Comparison of ENCODE assay signal across 20 cellular contexts in genomic region chr11:26571861-26572654, GRCh38. TPM values are rescaled to one million over a fixed set of nuclear protein-coding genes. Genes with fewer than 3 reads are reported as not detected.
DNase-seq lines count a peak whose midpoint lies in the region; ATAC-seq, FAIRE-seq and TF ChIP-seq lines count a peak whose summit lies in the region.
"Had no signal": no experiment of that assay in that cellular context is flagged by ENCODE, and none has a peak within 500 bp of the region (broad histone marks: within the 10 kb centered on the region; RNA-seq: fewer than 3 reads in every experiment).

MUC15 (minus strand) TSS chr11:26572263; CDS start chr11:26567094, 5,169 bp downstream.

- 30 to 31% methylated on average over 12 of the region's 12 CpGs for WGBS in pancreas, 2 donors

- no peaks in the 10 kb centered on the region for H3K9me3 Mint-ChIP-seq in WTC11
- H3K9me3 Mint-ChIP-seq: activated naive CD8-positive, alpha-beta T cell treated with anti-CD3 and anti-CD28 coated beads, Interleukin-2, amount 50 U/mL, for 24 hours had no signal

- H3K4me3 Mint-ChIP-seq in WTC11 = no peak within 1 kb of the TSS
- H3K4me3 Mint-ChIP-seq: activated naive CD8-positive, alpha-beta T cell treated with anti-CD3 and anti-CD28 coated beads, Interleukin-2, amount 50 U/mL, for 24 hours; CD4-positive, CD25-positive, alpha-beta regulatory T cell; naive thymus-derived CD4-positive, alpha-beta T cell had no signal

- POLR2A ChIA-PET in WTC11 (lab: Charles Lee) = no interaction called here

- peaks cover 20% of the 10 kb centered on the region for H3K4me1 Mint-ChIP-seq in WTC11
- H3K4me1 Mint-ChIP-seq: activated naive CD8-positive, alpha-beta T cell treated with anti-CD3 and anti-CD28 coated beads, Interleukin-2, amount 50 U/mL, for 24 hours; CD4-positive, CD25-positive, alpha-beta regulatory T cell; naive thymus-derived CD4-positive, alpha-beta T cell had no signal

- H3K27ac ChIP-seq in iPS-20b (ENCODE audit: low read length) (peak within 1 kb of the TSS; percentile 78), pancreas (peak within 1 kb of the TSS; percentile 11 to 75 (median 45))
- H3K27ac ChIP-seq: cardiac muscle cell, psoas muscle, SJCRH30 had no signal

- H3K4me3 ChIP-seq in iPS-20b (ENCODE audit: low read length) = no peak within 1 kb of the TSS
- H3K4me3 ChIP-seq in pancreas = peak within 1 kb of the TSS in 1 of 4 donors; percentile 10
- H3K4me3 ChIP-seq: cardiac muscle cell, psoas muscle, SJCRH30 had no signal

- FAIRE-seq in GM12892 (lab: Jason Lieb, UNC) (peak; percentile 80), pancreas (lab: Jason Lieb, UNC) (no peak)

- H3K27me3 ChIP-seq in iPS-20b (ENCODE audit: insufficient read depth, low read length) (no peaks in the 10 kb centered on the region), pancreas (no peaks in the 10 kb centered on the region)
- H3K27me3 ChIP-seq: cardiac muscle cell, SJCRH30 had no signal

- intact Hi-C loops in pancreas (cut with DNase I) = no loop called here

- H3K27ac Mint-ChIP-seq in WTC11 = peak within 1 kb of the TSS; percentile 87
- H3K27ac Mint-ChIP-seq: activated naive CD8-positive, alpha-beta T cell treated with anti-CD3 and anti-CD28 coated beads, Interleukin-2, amount 50 U/mL, for 24 hours; CD4-positive, CD25-positive, alpha-beta regulatory T cell; naive thymus-derived CD4-positive, alpha-beta T cell had no signal

- no peaks in the 10 kb centered on the region for H3K27me3 Mint-ChIP-seq in WTC11 (ENCODE audit: low read depth)
- H3K27me3 Mint-ChIP-seq: activated naive CD8-positive, alpha-beta T cell treated with anti-CD3 and anti-CD28 coated beads, Interleukin-2, amount 50 U/mL, for 24 hours; CD4-positive, CD25-positive, alpha-beta regulatory T cell had no signal

- no peaks in the 10 kb centered on the region for H3K9me3 ChIP-seq in iPS-20b (ENCODE audit: insufficient read depth, low read depth, low read length)
- no peaks in the 10 kb centered on the region for H3K9me3 ChIP-seq in pancreas
- H3K9me3 ChIP-seq: psoas muscle, SJCRH30 had no signal

- H3K36me3 ChIP-seq in iPS-20b (ENCODE audit: insufficient read depth, low read depth, low read length) = no peaks in the 10 kb centered on the region
- no peaks in the 10 kb centered on the region for H3K36me3 ChIP-seq in pancreas
- H3K36me3 ChIP-seq: cardiac muscle cell, SJCRH30 had no signal

- DNase-seq in GM12892 (ENCODE audit: insufficient read length) = no peak
- DNase-seq in WTC11 (ENCODE audit: low spot score) = no peak
- no peak for DNase-seq in pancreas
- DNase-seq in NCI-H1048 (lab: John Stamatoyannopoulos, UW) = no peak
- DNase-seq: activated CD4-positive, CD25-positive, alpha-beta regulatory T cell; activated CD8-positive, alpha-beta memory T cell treated with anti-CD3 and anti-CD28 coated beads for 24 hours; activated naive CD8-positive, alpha-beta T cell treated with anti-CD3 and anti-CD28 coated beads, Interleukin-2, amount 50 U/mL, for 24 hours; CD4-positive, CD25-positive, alpha-beta regulatory T cell; naive thymus-derived CD4-positive, alpha-beta T cell; psoas muscle; SJCRH30; stimulated activated naive CD4-positive, alpha-beta T cell treated with Interleukin-2 at 50 U/mL for 16 hours had no signal

- ATAC-seq in WTC11 = peak; percentile 80
- peak; percentile 55 to 74 (median 72) for ATAC-seq in pancreas
- no peak for ATAC-seq in HG03039 (IDR thresholded peaks at IDR 0.05; ENCODE audit: unreplicated experiment)
- ATAC-seq in GM21723 (IDR thresholded peaks at IDR 0.05; ENCODE audit: unreplicated experiment) = no peak
- ATAC-seq in HG03442 (IDR thresholded peaks at IDR 0.05; ENCODE audit: unreplicated experiment) = no peak
- ATAC-seq: activated naive CD8-positive, alpha-beta T cell treated with anti-CD3 and anti-CD28 coated beads, Interleukin-2, amount 50 U/mL, for 24 hours; naive thymus-derived CD4-positive, alpha-beta T cell; psoas muscle had no signal

- no peaks in the 10 kb centered on the region for H3K36me3 Mint-ChIP-seq in WTC11
- H3K36me3 Mint-ChIP-seq: CD4-positive, CD25-positive, alpha-beta regulatory T cell; naive thymus-derived CD4-positive, alpha-beta T cell had no signal

- H3K4me1 ChIP-seq in iPS-20b (ENCODE audit: insufficient read depth, low read length) (peaks cover 13% of the 10 kb centered on the region; the same call in 1 of the 2 replicates), pancreas (no peaks in the 10 kb centered on the region)
- H3K4me1 ChIP-seq: psoas muscle, SJCRH30 had no signal

- TF ChIP-seq POLR2A in GM12892 (IDR thresholded peaks at IDR 0.05; ENCODE audit: low read depth, low read length) = no peak

- H3K9ac ChIP-seq in iPS-20b (ENCODE audit: low read depth, low read length) = no peak within 1 kb of the TSS

- TF ChIP-seq CTCF in WTC11 (IDR thresholded peaks at IDR 0.05) (no peak), pancreas (IDR thresholded peaks at IDR 0.05) (no peak)

- CTCF ChIA-PET in WTC11 (lab: Charles Lee) = interaction anchor here (1.2 kb wide), 1 partner anchor 288 kb away, joined by 3 read pairs; no protein-coding TSS in a partner anchor

TF ChIP-seq in WTC11, 78 proteins besides CTCF, POLR2A, EP300 and RAD21:
- TF ChIP-seq ZMAT4 (CRISPR knock-in tag; IDR thresholded peaks at IDR 0.05) = no peak
- TF ChIP-seq ZNF263 (CRISPR knock-in tag; IDR thresholded peaks at IDR 0.05; ENCODE audit: low read depth) = no peak
- TF ChIP-seq FOXP1 (CRISPR knock-in tag; IDR thresholded peaks at IDR 0.05; ENCODE audit: borderline replicate concordance) = no peak
- no peak for TF ChIP-seq E2F1 (CRISPR knock-in tag; IDR thresholded peaks at IDR 0.05)
- no peak for TF ChIP-seq GRHL2 (CRISPR knock-in tag; IDR thresholded peaks at IDR 0.05; ENCODE audit: insufficient replicate concordance, severe bottlenecking)
- TF ChIP-seq CREM (CRISPR knock-in tag; IDR thresholded peaks at IDR 0.05) = no peak
- TF ChIP-seq NR1H2 (CRISPR knock-in tag; IDR thresholded peaks at IDR 0.05) = no peak
- no peak for TF ChIP-seq JAZF1 (CRISPR knock-in tag; IDR thresholded peaks at IDR 0.05)
- TF ChIP-seq NR3C1 (CRISPR knock-in tag; conservative IDR thresholded peaks at IDR 0.05; ENCODE audit: low read depth) = no peak
- TF ChIP-seq STAT6 (CRISPR knock-in tag; conservative IDR thresholded peaks at IDR 0.05; ENCODE audit: low read depth) = no peak

RNA-seq across cellular contexts. Expression of gene MUC15, which starts in this region (rescaled TPM):
- not detected for polyA plus RNA-seq in GM12892 (2012; ENCODE audit: missing spikeins)
- total RNA-seq in WTC11 (2021) (not detected in 3 replicates), pancreas (1 to 10 TPM; 2.3 to 7.0 (median 3.6) TPM)
- polyA plus RNA-seq in pancreas = 1 to 10 TPM; 1.5 to 7.8 TPM
- total RNA-seq: cardiac muscle cell; CD4-positive, CD25-positive, alpha-beta regulatory T cell; liver; naive thymus-derived CD4-positive, alpha-beta T cell; OCI-LY7; psoas muscle; SJCRH30; T-helper 2 cell treated with Interferon-gamma antibody and Interleukin-4, amounts not matched to agents 100 ng/mL and 5 ng/mL, for 36 hours had no signal
- polyA plus RNA-seq: cardiac muscle cell; CD4-positive, CD25-positive, alpha-beta regulatory T cell; liver; naive thymus-derived CD4-positive, alpha-beta T cell; psoas muscle had no signal

Comparison
In these comparisons a context has a peak if more than half of its experiments do, and no peak if none do; other contexts are left out.
1. Peak in ATAC-seq in WTC11; RNA of the gene not detected or under 1 TPM.
2. ATAC-seq: peak in pancreas (4 of 4); none in HG03039 (single experiment), GM21723 (single experiment) and HG03442 (single experiment).